ENCODE assay signal across 24 cellular contexts in the genomic region with DNA sequence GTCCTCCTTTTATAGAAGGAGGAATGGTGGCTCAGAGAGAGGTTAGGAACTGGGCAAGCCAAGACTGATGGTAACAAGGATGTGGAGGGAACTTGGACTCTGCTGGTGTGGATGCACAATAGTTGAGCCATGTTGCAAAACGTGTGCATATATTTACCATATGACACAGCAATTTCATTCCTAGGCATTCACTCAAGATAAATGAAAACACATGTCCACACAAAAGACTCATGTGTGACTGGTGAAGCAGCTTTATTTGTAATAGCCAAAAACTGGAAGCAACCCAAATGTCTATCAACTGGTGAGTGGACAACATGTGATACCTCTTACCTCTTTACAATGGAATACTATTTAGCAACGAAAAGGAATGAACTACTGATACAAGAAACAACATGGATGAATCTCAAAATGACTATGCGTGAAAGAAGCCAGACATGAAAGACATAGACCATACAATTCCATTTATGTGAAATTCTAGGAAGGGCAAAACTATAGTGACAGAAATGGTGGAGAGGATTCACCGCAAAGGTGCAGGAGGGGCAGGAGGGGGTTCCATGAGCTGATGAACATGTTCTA. TPM values are rescaled to one million over a fixed set of nuclear protein-coding genes. Genes with fewer than 3 reads are reported as not detected.
DNase-seq lines count a peak whose midpoint lies in the region; ATAC-seq, FAIRE-seq and TF ChIP-seq lines count a peak whose summit lies in the region.
"Had no signal": no experiment of that assay in that cellular context is flagged by ENCODE, and none has a peak within 500 bp of the region (broad histone marks: within the 10 kb centered on the region; RNA-seq: fewer than 3 reads in every experiment).

No MANE protein-coding gene starts in this region.

- H3K4me2 ChIP-seq in SK-N-SH (no peak overlapping the region), astrocyte (ENCODE audit: low read length) (no peak overlapping the region)

- H3K27me3 ChIP-seq in SK-N-SH (ENCODE audit: insufficient read depth) (no peaks in the 10 kb centered on the region), astrocyte (ENCODE audit: insufficient read depth, low read length) (peaks cover 20% of the 10 kb centered on the region)
- H3K27me3 ChIP-seq: adrenal gland had no signal

- 46% methylated on average over 4 of the region's 4 CpGs for whole genome bisulfite sequencing in SK-N-SH (ENCODE audit: low lambda C conversion rate)

- H3K9ac ChIP-seq in SK-N-SH: no peak overlapping the region
- H3K9ac ChIP-seq in astrocyte (ENCODE audit: low read length): no peak overlapping the region

- TF ChIP-seq EP300 in SK-N-SH (IDR thresholded peaks at IDR 0.05; ENCODE audit: borderline replicate concordance in 1 of 2, low read depth in 1 of 2, low read length in 1 of 2): no peak; a peak in 1 of 4 replicates

- no peaks in the 10 kb centered on the region for H3K4me1 Mint-ChIP-seq in astrocyte (ENCODE audit: low read depth, unreplicated experiment)
- no peaks in the 10 kb centered on the region for H3K4me1 Mint-ChIP-seq in activated naive CD8-positive, alpha-beta T cell treated with anti-CD3 and anti-CD28 coated beads for 36 hours
- H3K4me1 Mint-ChIP-seq: activated CD4-positive, alpha-beta T cell treated with anti-CD3 and anti-CD28 coated beads, Interleukin-2, amount 10 ng/mL, durations not matched to agents 24 days and 14 days; CD14-positive monocyte; T-cell had no signal

- H3K9me2 ChIP-seq in SK-N-SH: no peaks in the 10 kb centered on the region

- POLR2A ChIA-PET in SK-N-SH (lab: Yijun Ruan, JAX): no interaction called here

- H2AFZ ChIP-seq in SK-N-SH (ENCODE audit: low read depth): no peak overlapping the region
- H2AFZ ChIP-seq in astrocyte (ENCODE audit: low read depth, low read length): no peak overlapping the region

- no peak for TF ChIP-seq RAD21 in SK-N-SH (IDR thresholded peaks at IDR 0.05; ENCODE audit: low read length)

- no peak for FAIRE-seq in astrocyte (lab: Jason Lieb, UNC)

- no peaks in the 10 kb centered on the region for H3K36me3 Mint-ChIP-seq in astrocyte (ENCODE audit: low read depth, unreplicated experiment)
- H3K36me3 Mint-ChIP-seq in activated naive CD8-positive, alpha-beta T cell treated with anti-CD3 and anti-CD28 coated beads for 36 hours: no peaks in the 10 kb centered on the region
- H3K36me3 Mint-ChIP-seq: CD14-positive monocyte; memory B cell; natural killer cell treated with Interleukin-12 subunit alpha and Interleukin-12 subunit beta and Interleukin-15 and Interleukin-18, amount 100 ng/mL, for 72 hours; T-cell had no signal

- no peak; the same call in 2 of the 3 replicates for ATAC-seq in SK-N-SH treated with all-trans-retinoic acid at 6 μM for 48 hours
- ATAC-seq: gastrocnemius medialis; natural killer cell treated with Interleukin-12 subunit alpha and Interleukin-12 subunit beta and Interleukin-15 and Interleukin-18, amount 100 ng/mL, for 72 hours; T-cell had no signal

- no peaks in the 10 kb centered on the region for H3K79me2 ChIP-seq in SK-N-SH (ENCODE audit: insufficient read depth)
- no peaks in the 10 kb centered on the region for H3K79me2 ChIP-seq in astrocyte (ENCODE audit: insufficient read depth, low read length)

- no peak overlapping the region for H3K27ac ChIP-seq in SK-N-SH (ENCODE audit: low read depth in 2 of 2, low read length in 1 of 2)
- H3K27ac ChIP-seq in astrocyte (ENCODE audit: low read depth, low read length): no peak overlapping the region
- peak overlapping the region; percentile 91 for H3K27ac ChIP-seq in temporal lobe (ENCODE audit: low read depth, low read length)
- H3K27ac ChIP-seq: adrenal gland, gastrocnemius medialis, skin epidermis had no signal

- DNase-seq in SK-N-SH (no peak), astrocyte (ENCODE audit: low read depth) (peak; percentile 33), fibroblast of mammary gland (ENCODE audit: low read depth) (peak; percentile 97), globus pallidus (ENCODE audit: low spot score) (no peak)
- no peak for DNase-seq in stimulated activated naive CD4-positive, alpha-beta T cell (lab: John Stamatoyannopoulos, UW)
- no peak for DNase-seq in activated naive CD8-positive, alpha-beta T cell treated with anti-CD3 and anti-CD28 coated beads for 36 hours
- DNase-seq: activated CD4-positive, alpha-beta T cell treated with anti-CD3 and anti-CD28 coated beads, Interleukin-2, amount 10 ng/mL, durations not matched to agents 24 days and 14 days; activated effector memory CD4-positive, alpha-beta T cell treated with anti-CD3 and anti-CD28 coated beads, Interleukin-2, amount 50 U/mL, for 16 hours; adrenal gland; DMS79; gastrocnemius medialis; Karpas-422; kidney glomerular epithelial cell; NCI-H1092 treated with DMSO at 0.1 percent for 48 hours; NCI-H2081; NCI-H524; stimulated activated CD4-positive, alpha-beta T cell treated with anti-CD3 and anti-CD28 coated beads, Interleukin-4, amount 100 ng/mL, for 1 hour; T-cell had no signal

- no peaks in the 10 kb centered on the region for H3K36me3 ChIP-seq in SK-N-SH (replicated peaks in 1 of 2; ENCODE audit: control insufficient read depth in 1 of 2, insufficient read depth in 2 of 2, low read length in 1 of 2)
- no peaks in the 10 kb centered on the region for H3K36me3 ChIP-seq in astrocyte (ENCODE audit: insufficient read depth, low read length)
- H3K36me3 ChIP-seq: adrenal gland, gastrocnemius medialis had no signal

- no peaks in the 10 kb centered on the region; a peak in 1 of 4 replicates for H3K4me1 ChIP-seq in SK-N-SH (ENCODE audit: control insufficient read depth in 1 of 2, insufficient read depth in 2 of 2, low read depth in 1 of 2, low read length in 1 of 2)
- no peaks in the 10 kb centered on the region for H3K4me1 ChIP-seq in astrocyte (ENCODE audit: insufficient read depth, low read length)
- H3K4me1 ChIP-seq: adrenal gland, gastrocnemius medialis had no signal

- no peaks in the 10 kb centered on the region for H3K9me3 ChIP-seq in SK-N-SH
- H3K9me3 ChIP-seq in astrocyte (ENCODE audit: insufficient read depth, low read depth, low read length): no peaks in the 10 kb centered on the region
- H3K9me3 ChIP-seq: adrenal gland, gastrocnemius medialis had no signal

- CTCF ChIA-PET in SK-N-SH (lab: Yijun Ruan, JAX): interaction anchor here (0.7 to 2.5 kb wide), 3 partner anchors 19 to 238 kb away, joined by 3 to 10 read pairs (median 3); no protein-coding TSS in a partner anchor

- H3K9me3 Mint-ChIP-seq in astrocyte (ENCODE audit: unreplicated experiment): peaks cover 5% of the 10 kb centered on the region
- no peaks in the 10 kb centered on the region for H3K9me3 Mint-ChIP-seq in activated naive CD8-positive, alpha-beta T cell treated with anti-CD3 and anti-CD28 coated beads for 36 hours
- H3K9me3 Mint-ChIP-seq: activated CD4-positive, alpha-beta T cell treated with anti-CD3 and anti-CD28 coated beads, Interleukin-2, amount 10 ng/mL, durations not matched to agents 24 days and 14 days; memory B cell; natural killer cell treated with Interleukin-12 subunit alpha and Interleukin-12 subunit beta and Interleukin-15 and Interleukin-18, amount 100 ng/mL, for 72 hours; T-cell had no signal

- no peak overlapping the region for H3K4me3 Mint-ChIP-seq in astrocyte (ENCODE audit: unreplicated experiment)
- no peak overlapping the region for H3K4me3 Mint-ChIP-seq in activated naive CD8-positive, alpha-beta T cell treated with anti-CD3 and anti-CD28 coated beads for 36 hours
- H3K4me3 Mint-ChIP-seq: activated CD4-positive, alpha-beta T cell treated with anti-CD3 and anti-CD28 coated beads, Interleukin-2, amount 10 ng/mL, durations not matched to agents 24 days and 14 days; memory B cell; natural killer cell treated with Interleukin-12 subunit alpha and Interleukin-12 subunit beta and Interleukin-15 and Interleukin-18, amount 100 ng/mL, for 72 hours; T-cell had no signal

- H4K20me1 ChIP-seq in SK-N-SH (ENCODE audit: insufficient read depth): no peaks in the 10 kb centered on the region
- no peaks in the 10 kb centered on the region for H4K20me1 ChIP-seq in astrocyte (ENCODE audit: insufficient read depth, low read length)

- no peak overlapping the region for H3K4me3 ChIP-seq in SK-N-SH (ENCODE audit: low read depth in 2 of 2, low read length in 1 of 2)
- no peak overlapping the region for H3K4me3 ChIP-seq in astrocyte (ENCODE audit: insufficient read depth, low read depth, low read length)
- H3K4me3 ChIP-seq in fibroblast of mammary gland (ENCODE audit: control insufficient read depth, low read depth, low read length): no peak overlapping the region
- H3K4me3 ChIP-seq: adrenal gland, gastrocnemius medialis, skin epidermis had no signal

- no peak for TF ChIP-seq CTCF in SK-N-SH (IDR thresholded peaks at IDR 0.05)
- TF ChIP-seq CTCF in astrocyte (IDR thresholded peaks at IDR 0.05; ENCODE audit: insufficient read depth, low read depth, low read length): no peak
- TF ChIP-seq CTCF in fibroblast of mammary gland (conservative IDR thresholded peaks at IDR 0.05; ENCODE audit: control insufficient read depth, insufficient read depth, low read depth, low read length): no peak

- H3K27ac Mint-ChIP-seq in astrocyte (ENCODE audit: unreplicated experiment): no peak overlapping the region
- no peak overlapping the region for H3K27ac Mint-ChIP-seq in activated naive CD8-positive, alpha-beta T cell treated with anti-CD3 and anti-CD28 coated beads for 36 hours
- H3K27ac Mint-ChIP-seq: activated CD4-positive, alpha-beta T cell treated with anti-CD3 and anti-CD28 coated beads, Interleukin-2, amount 10 ng/mL, durations not matched to agents 24 days and 14 days; CD14-positive monocyte; memory B cell; natural killer cell treated with Interleukin-12 subunit alpha and Interleukin-12 subunit beta and Interleukin-15 and Interleukin-18, amount 100 ng/mL, for 72 hours; T-cell had no signal

- H3F3A ChIP-seq in SK-N-SH (replicated peaks; ENCODE audit: insufficient read depth): no peaks in the 10 kb centered on the region

- peaks cover 32% of the 10 kb centered on the region for H3K27me3 Mint-ChIP-seq in astrocyte (ENCODE audit: low read depth, unreplicated experiment)
- H3K27me3 Mint-ChIP-seq in activated naive CD8-positive, alpha-beta T cell treated with anti-CD3 and anti-CD28 coated beads for 36 hours: peaks cover 26% of the 10 kb centered on the region

TF ChIP-seq in SK-N-SH treated with all-trans-retinoic acid at 6 μM for 48 hours, 23 proteins besides CTCF, POLR2A, EP300 and RAD21 (continues in another document):
- TF ChIP-seq TCF4 (CRISPR knock-in tag; IDR thresholded peaks at IDR 0.05; ENCODE audit: borderline replicate concordance): peak; percentile 46; the same call in 1 of the 2 replicates

TF ChIP-seq in SK-N-SH, 30 proteins besides CTCF, POLR2A, EP300 and RAD21 (continues in another document):
- TF ChIP-seq FOXJ3 (CRISPR knock-in tag; IDR thresholded peaks at IDR 0.05): no peak

RNA-seq across cellular contexts. Expression of a gene that starts 36.2 kb away (rescaled TPM):
- 2.8 and 5.3 TPM in 2 replicates for polyA plus RNA-seq in SK-N-SH (2012; rRNA removed)
- 8.4 and 9.9 TPM in 2 replicates for polyA plus RNA-seq in SK-N-SH (2012; cell fraction: cytosol; rRNA removed)
- 1.3 and 1.6 TPM in 2 replicates for polyA plus RNA-seq in SK-N-SH (2012; cell fraction: nucleus; rRNA removed)
- 17.5 and 18.9 TPM in 2 replicates for total RNA-seq in astrocyte
- 74.3 TPM for total RNA-seq in temporal lobe
- total RNA-seq in activated naive CD8-positive, alpha-beta T cell treated with anti-CD3 and anti-CD28 coated beads for 36 hours: under 1 TPM; 0.25 to 0.52 TPM
- polyA plus RNA-seq: CD14-positive monocyte had no signal

RNA-seq across cellular contexts. Expression of a gene that starts 58.1 kb away (rescaled TPM):
- 22.8 and 26.4 TPM in 2 replicates for polyA plus RNA-seq in SK-N-SH (2012; rRNA removed)
- polyA plus RNA-seq in SK-N-SH (2012; cell fraction: cytosol; rRNA removed): 13.8 and 20.8 TPM in 2 replicates
- 12.8 and 16.0 TPM in 2 replicates for polyA plus RNA-seq in SK-N-SH (2012; cell fraction: nucleus; rRNA removed)
- total RNA-seq in astrocyte: 30.1 and 32.5 TPM in 2 replicates
- 17.9 TPM for total RNA-seq in temporal lobe
- total RNA-seq in activated naive CD8-positive, alpha-beta T cell treated with anti-CD3 and anti-CD28 coated beads for 36 hours: 10 to 100 TPM; 19.7 to 20.4 TPM

Comparison
In these comparisons a context has a peak if more than half of its experiments do, and no peak if none do; other contexts are left out.
1. DNase-seq: peak in astrocyte (single experiment) and fibroblast of mammary gland (single experiment); none in SK-N-SH (single experiment), globus pallidus (single experiment), stimulated activated naive CD4-positive, alpha-beta T cell (0 of 6) and activated naive CD8-positive, alpha-beta T cell treated with anti-CD3 and anti-CD28 coated beads for 36 hours (single experiment).
2. RNA of a gene that starts 36.2 kb away (total RNA-seq): 74.3 TPM in temporal lobe (single experiment) and 17.5 to 18.9 TPM in astrocyte; 0.25 to 0.52 TPM in activated naive CD8-positive, alpha-beta T cell treated with anti-CD3 and anti-CD28 coated beads for 36 hours; every median in the first group is over 10 times any median in the second.